Comparison of ENCODE assay signal across 2 cellular contexts in genomic region chr14:77915390-77915789, GRCh38.
DNase-seq lines count a peak whose midpoint lies in the region; ATAC-seq, FAIRE-seq and TF ChIP-seq lines count a peak whose summit lies in the region.
"Not testable (repeated sequence)": the region's sequence is repeated elsewhere in the genome, so short reads cannot be mapped to it uniquely, and the experiment has no call there.

No MANE protein-coding gene starts in this region.

- WGBS in K562 (ENCODE audit: insufficient coverage, low coverage, missing lambda C conversion rate) = 59% methylated on average over 2 of the region's 2 CpGs

- not testable (repeated sequence) for H3K9ac ChIP-seq in K562 (ENCODE audit: insufficient read depth in 1 of 2, low read depth in 2 of 2, low read length in 2 of 2)

- BruUV-seq in K562 (replicated peaks; lab: Mats Ljungman, UMichigan) = not testable (repeated sequence)

- H2AFZ ChIP-seq in K562 (ENCODE audit: low read depth, low read length) = not testable (repeated sequence)

- not testable (repeated sequence) for TF ChIP-seq POLR2A in K562 (conservative IDR thresholded peaks at IDR 0.05)

- TF ChIP-seq EP300 in K562 (IDR thresholded peaks at IDR 0.05; ENCODE audit: low read length) = not testable (repeated sequence)

- not testable (repeated sequence) for H3K9me3 ChIP-seq in HEK293 (ENCODE audit: control insufficient read depth, insufficient read depth, low read depth, low read length); K562 (replicated peaks; ENCODE audit: control insufficient read depth, insufficient read depth, low read depth, low read length)

- intact Hi-C loops in K562 (cut with micrococcal nuclease) = not testable (repeated sequence)

- not testable (repeated sequence) for H4K20me1 ChIP-seq in K562 (replicated peaks; ENCODE audit: control insufficient read depth, insufficient read depth, low read length)

- in situ Hi-C loops in K562 (cut with MboI) = not testable (repeated sequence)

- CTCF ChIA-PET in HEK293 (lab: Yijun Ruan, JAX); K562 (lab: Yijun Ruan, JAX; ENCODE audit: low intra/inter-chr PET ratio): not testable (repeated sequence)

- H3K4me1 ChIP-seq in HEK293 (ENCODE audit: control insufficient read depth, insufficient read depth, low read length) = not testable (repeated sequence)
- H3K4me1 ChIP-seq in K562 (replicated peaks in 1 of 2; ENCODE audit: control insufficient read depth in 2 of 2, insufficient read depth in 2 of 2, low read length in 2 of 2) = peaks cover 26 to 59% of the 10 kb centered on the region in 2 experiments

- H3K79me2 ChIP-seq in K562 (ENCODE audit: control insufficient read depth, insufficient read depth, low read length) = not testable (repeated sequence)

- H3K27ac ChIP-seq in HEK293 (ENCODE audit: extremely low read depth, low read depth, low read length); K562 (ENCODE audit: extremely low read depth, low read depth, low read length): not testable (repeated sequence)

- H3K36me3 ChIP-seq in HEK293 (ENCODE audit: control insufficient read depth in 2 of 2, insufficient read depth in 1 of 2, low read length in 2 of 2); K562 (ENCODE audit: control insufficient read depth, insufficient read depth, low read length): not testable (repeated sequence)

- ATAC-seq in K562 = not testable (repeated sequence)

- H3K27me3 ChIP-seq in K562 (ENCODE audit: control insufficient read depth in 2 of 2, insufficient read depth in 2 of 2, low read length in 2 of 2) = not testable (repeated sequence)

- not testable (repeated sequence) for H3K4me2 ChIP-seq in K562 (ENCODE audit: insufficient read depth, low read length)

- DNase-seq in K562 (ENCODE audit: extremely low read depth in 1 of 4, low spot score in 3 of 4) = not testable (repeated sequence)

- POLR2A ChIA-PET in HEK293 (lab: Yijun Ruan, JAX); K562 (lab: Yijun Ruan, JAX): not testable (repeated sequence)

- not testable (repeated sequence) for H3K9me1 ChIP-seq in K562 (ENCODE audit: control insufficient read depth, insufficient read depth, low read length)

- not testable (repeated sequence) for H3K4me3 ChIP-seq in HEK293 (ENCODE audit: low read depth, low read length); K562

- TF ChIP-seq CTCF in HEK293 (tag by site-specific recombination; IDR thresholded peaks at IDR 0.05); K562 (IDR thresholded peaks at IDR 0.05 in 2 of 3, conservative IDR thresholded peaks at IDR 0.05 in 1 of 3; ENCODE audit: insufficient read depth in 2 of 3, low read depth in 1 of 3, low read length in 3 of 3): not testable (repeated sequence)

- not testable (repeated sequence) for TF ChIP-seq RAD21 in K562 (CRISPR knock-in tag; conservative IDR thresholded peaks at IDR 0.05 in 1 of 2, IDR thresholded peaks at IDR 0.05 in 1 of 2)

- FAIRE-seq in K562 (lab: Jason Lieb, UNC) = not testable (repeated sequence)

TF ChIP-seq in HEK293, 187 proteins besides CTCF, POLR2A, EP300 and RAD21:
- TF ChIP-seq ZNF146 (tag by site-specific recombination; IDR thresholded peaks at IDR 0.05) = peak; percentile 65

TF ChIP-seq in K562, 482 proteins besides CTCF, POLR2A, EP300 and RAD21:
- TF ChIP-seq HDAC2 (IDR thresholded peaks at IDR 0.05) (0 out of 2 replicates have a peak, but pooled peaks have one; percentile 23), RBM25 (IDR thresholded peaks at IDR 0.05; ENCODE audit: low read depth, low read length, severe bottlenecking) (peak; percentile 52), KDM1A (IDR thresholded peaks at IDR 0.05) (peak; percentile 30 to 77; a peak in 2 of 4 replicates), NFIC (IDR thresholded peaks at IDR 0.05) (peak; percentile 76), BCOR (IDR thresholded peaks at IDR 0.05) (peak; percentile 87), ZNF146 (CRISPR knock-in tag; IDR thresholded peaks at IDR 0.05; ENCODE audit: unreplicated experiment) (peak; percentile 66)
